28 cellular contexts compared by ENCODE assay signal in genomic region chr22:39627865-39628562, GRCh38. TPM values are rescaled to one million over a fixed set of nuclear protein-coding genes. Genes with fewer than 3 reads are reported as not detected.
"Had no signal": no experiment of that assay in that cellular context is flagged by ENCODE, and none has a peak within 500 bp of the region (broad histone marks: within the 10 kb centered on the region; RNA-seq: fewer than 3 reads in every experiment).

No MANE protein-coding gene starts in this region.

- H3K9me3 ChIP-seq: heart left ventricle, left lung, lower lobe of right lung, psoas muscle, spleen, testis, tibial nerve had no signal

- H3K27me3 ChIP-seq: testis had no signal

- FAIRE-seq: islet of Langerhans had no signal

- H3K9ac ChIP-seq: parathyroid adenoma had no signal

- H3K4me3 Mint-ChIP-seq: memory B cell; mesothelial cell of epicardium; natural killer cell; neural crest cell; stimulated activated naive B cell treated with anti-CD40 and anti-IgM and Interleukin-4, amounts not matched to agents 10 μg/mL and 1 μg/mL and 100 μg/mL, for 72 hours; stimulated activated naive CD8-positive, alpha-beta T cell treated with anti-CD3 and anti-CD28 coated beads, Interleukin-15, amount 100 ng/mL, for 72 hours had no signal

- H3K36me3 Mint-ChIP-seq: memory B cell, mesothelial cell of epicardium, natural killer cell had no signal

- H3K9me3 Mint-ChIP-seq: memory B cell; mesothelial cell of epicardium; natural killer cell; neural crest cell; stimulated activated naive B cell treated with anti-CD40 and anti-IgM and Interleukin-4, amounts not matched to agents 10 μg/mL and 1 μg/mL and 100 μg/mL, for 72 hours; stimulated activated naive CD8-positive, alpha-beta T cell treated with anti-CD3 and anti-CD28 coated beads, Interleukin-15, amount 100 ng/mL, for 72 hours had no signal

- DNase-seq: effector CD4-positive, alpha-beta T cell; foreskin melanocyte; hippocampal formation; lower lobe of right lung; natural killer cell; occipital lobe; psoas muscle; retina; spleen; stimulated activated CD4-positive, alpha-beta T cell treated with anti-CD3 and anti-CD28 coated beads, Interleukin-15, amount 100 ng/mL, for 24 hours; stimulated activated CD4-positive, alpha-beta T cell treated with anti-CD3 and anti-CD28 coated beads, Interleukin-1b, Interleukin-23, amount 100 ng/mL, for 48 hours; stimulated activated CD4-positive, alpha-beta T cell treated with anti-CD3 and anti-CD28 coated beads, Interleukin-4, amount 100 ng/mL, for 24 hours; stimulated activated naive B cell treated with anti-CD40 and anti-IgM and Interleukin-4, amounts not matched to agents 10 μg/mL and 1 μg/mL and 100 μg/mL, for 72 hours; stimulated activated naive CD8-positive, alpha-beta T cell treated with anti-CD3 and anti-CD28 coated beads, Interleukin-15, amount 100 ng/mL, for 72 hours; testis had no signal

- H3K4me1 ChIP-seq: heart left ventricle, left lung, lower lobe of right lung, parathyroid adenoma, psoas muscle had no signal

- H3K36me3 ChIP-seq: heart left ventricle, left lung, lower lobe of right lung, spleen, tibial nerve had no signal

- H3K27ac Mint-ChIP-seq: memory B cell; mesothelial cell of epicardium; stimulated activated naive B cell treated with anti-CD40 and anti-IgM and Interleukin-4, amounts not matched to agents 10 μg/mL and 1 μg/mL and 100 μg/mL, for 72 hours had no signal

- ATAC-seq: heart left ventricle; left lung; lower lobe of right lung; psoas muscle; sciatic nerve; stimulated activated naive B cell treated with anti-CD40 and anti-IgM and Interleukin-4, amounts not matched to agents 10 μg/mL and 1 μg/mL and 100 μg/mL, for 72 hours; stimulated activated naive CD8-positive, alpha-beta T cell treated with anti-CD3 and anti-CD28 coated beads, Interleukin-15, amount 100 ng/mL, for 72 hours had no signal

- H3K4me3 ChIP-seq: coronary artery, heart left ventricle, left lung, lower lobe of right lung, psoas muscle, spleen, testis, tibial nerve had no signal

- H3K27ac ChIP-seq: coronary artery, heart left ventricle, left lung, lower lobe of right lung, parathyroid adenoma, psoas muscle, spleen, testis, tibial nerve had no signal

- H3K4me1 Mint-ChIP-seq: neural crest cell had no signal

RNA-seq across cellular contexts. Expression of gene CACNA1I, which starts 57.5 kb away (rescaled TPM):
- total RNA-seq: dermis microvascular lymphatic vessel endothelial cell, myocyte, skeletal muscle tissue had no signal
